In the genomic region with DNA sequence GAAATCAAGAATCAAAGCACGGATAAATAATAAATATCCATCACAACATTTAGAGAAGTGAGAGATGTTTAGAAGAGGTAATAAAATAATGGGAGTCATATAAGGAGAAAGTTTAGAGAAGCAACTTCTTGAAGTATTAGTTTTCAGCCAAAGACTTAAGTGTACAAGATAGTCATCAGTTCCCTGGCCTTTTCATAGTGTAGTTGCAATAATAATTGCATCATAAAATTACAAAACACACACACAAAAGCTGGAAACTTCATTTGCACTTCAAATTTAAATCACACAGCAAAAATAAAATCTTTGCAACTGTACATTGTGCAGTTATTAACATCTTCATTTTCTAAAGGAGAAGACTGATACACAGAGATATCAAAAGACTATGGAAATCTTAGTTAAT, we compare ENCODE assay signal across 23 cellular contexts.
A peak's percentile ranks its signal among the peaks of the same experiment; 100 is the strongest.
DNase-seq lines count a peak whose midpoint lies in the region; TF ChIP-seq lines count a peak whose summit lies in the region.
"Had no signal": no experiment of that assay in that cellular context is flagged by ENCODE, and none has a peak within 500 bp of the region (broad histone marks: within the 10 kb centered on the region; RNA-seq: fewer than 3 reads in every experiment).

No MANE protein-coding gene starts in this region.

- no peak for TF ChIP-seq POLR2A in thyroid gland (IDR thresholded peaks at IDR 0.05)

- CTCF ChIA-PET in GM10248 (lab: Yijun Ruan, JAX): no interaction called here

- H3K4me3 ChIP-seq in neuron (ENCODE audit: low read length): no peak overlapping the region
- no peak overlapping the region for H3K4me3 ChIP-seq in thyroid gland (replicated peaks in 1 of 3)
- H3K4me3 ChIP-seq: lower lobe of right lung, pancreas, PC-9, skin epidermis, upper lobe of left lung had no signal

- POLR2A ChIA-PET in GM10248 (lab: Yijun Ruan, JAX): no interaction called here

- intact Hi-C loops in thyroid gland (cut with DNase I): no loop called here

- 79 to 82% methylated on average over 1 of the region's 1 CpG for WGBS in thyroid gland, 2 donors

- peak; percentile 13 for DNase-seq in GM03348 (ENCODE audit: low spot score)
- peak; percentile 62 for DNase-seq in RKO (ENCODE audit: low spot score)
- DNase-seq in epithelial cell of prostate (ENCODE audit: low read depth, low spot score): no peak
- DNase-seq in GM10248 (ENCODE audit: extremely low spot score): no peak
- DNase-seq in thyroid gland: no peak
- no peak for DNase-seq in DMS 273 (lab: John Stamatoyannopoulos, UW; ENCODE audit: unreplicated experiment)
- DNase-seq: activated CD4-positive, CD25-positive, alpha-beta regulatory T cell treated with anti-CD3 and anti-CD28 coated beads, Interleukin-2, amount 50 U/mL, for 72 hours; activated CD8-positive, alpha-beta memory T cell treated with anti-CD3 and anti-CD28 coated beads for 24 hours; BE2C; erythroblast; H7; heart right ventricle; immature natural killer cell; lower lobe of right lung; naive B cell; NCI-H1436 treated with DMSO at 0.1 percent for 48 hours; NCI-H774; pancreas; stimulated activated CD4-positive, alpha-beta T cell treated with anti-CD3 and anti-CD28 coated beads, Interleukin-4, amount 100 ng/mL, for 24 hours; upper lobe of left lung had no signal

- TF ChIP-seq CTCF in GM10248 (IDR thresholded peaks at IDR 0.05; ENCODE audit: control extremely low read depth, extremely low read depth, low read depth, missing control alignments): no peak
- TF ChIP-seq CTCF in thyroid gland (IDR thresholded peaks at IDR 0.05): no peak

- H3K9me3 ChIP-seq in neuron (ENCODE audit: low read length): no peaks in the 10 kb centered on the region
- no peaks in the 10 kb centered on the region for H3K9me3 ChIP-seq in thyroid gland
- H3K9me3 ChIP-seq: BE2C, heart right ventricle, lower lobe of right lung, pancreas, upper lobe of left lung had no signal

- H3K4me1 ChIP-seq in neuron (ENCODE audit: insufficient read depth, low read length) (no peaks in the 10 kb centered on the region), thyroid gland (no peaks in the 10 kb centered on the region)
- H3K4me1 ChIP-seq: BE2C, heart right ventricle, lower lobe of right lung, pancreas had no signal

- peak overlapping the region; percentile 5 for H2AFZ ChIP-seq in neuron (ENCODE audit: low read depth, low read length)

- peak overlapping the region; percentile 67 for H3K27ac ChIP-seq in epithelial cell of prostate
- no peak overlapping the region for H3K27ac ChIP-seq in thyroid gland
- H3K27ac ChIP-seq: lower lobe of right lung, pancreas, PC-9, upper lobe of left lung had no signal

- H3K36me3 ChIP-seq in neuron (ENCODE audit: insufficient read depth, low read length): no peaks in the 10 kb centered on the region
- H3K36me3 ChIP-seq in thyroid gland: no peaks in the 10 kb centered on the region
- H3K36me3 ChIP-seq: BE2C, heart right ventricle, lower lobe of right lung, pancreas, upper lobe of left lung had no signal

- no peaks in the 10 kb centered on the region for H3K27me3 ChIP-seq in neuron (ENCODE audit: insufficient read depth, low read length)
- no peaks in the 10 kb centered on the region for H3K27me3 ChIP-seq in thyroid gland
- H3K27me3 ChIP-seq: BE2C, heart right ventricle, pancreas, upper lobe of left lung had no signal

Comparison
In these comparisons a context has a peak if more than half of its experiments do, and no peak if none do; other contexts are left out.
1. DNase-seq: peak in GM03348 (single experiment) and RKO (single experiment); none in epithelial cell of prostate (single experiment), GM10248 (single experiment), thyroid gland (0 of 2) and DMS 273 (single experiment).